In the genomic region with DNA sequence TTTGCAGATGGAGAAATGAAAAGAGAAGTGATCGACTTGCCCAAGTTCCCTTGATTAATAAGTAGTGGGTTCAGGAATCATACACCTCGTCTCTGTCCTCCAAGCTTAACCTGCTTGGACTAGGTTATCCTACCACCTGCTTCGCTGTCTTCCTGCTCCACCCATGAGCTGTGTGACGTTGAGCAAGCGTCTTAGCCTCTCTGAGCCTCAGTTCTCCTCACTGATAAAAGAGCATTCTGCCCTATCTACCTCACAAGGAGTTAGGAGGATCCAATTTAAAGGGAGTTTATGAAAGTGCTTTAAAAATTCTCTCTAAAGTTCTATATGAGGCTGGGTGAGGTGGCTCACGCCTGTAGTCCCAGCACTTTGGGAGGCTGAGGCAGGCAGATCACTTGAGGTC, we compare ENCODE assay signal across 24 cellular contexts. TPM values are rescaled to one million over a fixed set of nuclear protein-coding genes. Genes with fewer than 3 reads are reported as not detected.
DNase-seq lines count a peak whose midpoint lies in the region; ATAC-seq, FAIRE-seq and TF ChIP-seq lines count a peak whose summit lies in the region.
"Had no signal": no experiment of that assay in that cellular context is flagged by ENCODE, and none has a peak within 500 bp of the region (broad histone marks: within the 10 kb centered on the region; RNA-seq: fewer than 3 reads in every experiment).

No MANE protein-coding gene starts in this region.

- CTCF ChIA-PET in activated CD4-positive, alpha-beta T cell treated with anti-CD3 and anti-CD28 coated beads, Interleukin-2, amount 10 ng/mL, durations not matched to agents 7 days and 5 days (lab: Charles Lee), result interaction anchor here (1.3 to 2.0 kb wide), 5 partner anchors 15 to 314 kb away, joined by 3 to 9 read pairs (median 5); no protein-coding TSS in a partner anchor
- CTCF ChIA-PET in CD8-positive, alpha-beta T cell (lab: Charles Lee), result interaction anchor here (1.2 to 4.8 kb wide), 3 partner anchors 70 to 105 kb away, joined by 3 to 59 read pairs (median 10); no protein-coding TSS in a partner anchor
- CTCF ChIA-PET in K562 (lab: Yijun Ruan, JAX; ENCODE audit: low intra/inter-chr PET ratio) (no interaction called here), PC-3 (lab: Charles Lee) (no interaction called here), mammary epithelial cell (lab: Charles Lee; ENCODE audit: low non-redundant PET) (no interaction called here)

- no peaks in the 10 kb centered on the region for H3K27me3 ChIP-seq in CD8-positive, alpha-beta T cell (ENCODE audit: insufficient read depth, low read length)
- H3K27me3 ChIP-seq in K562 (ENCODE audit: control insufficient read depth in 2 of 2, insufficient read depth in 2 of 2, low read length in 2 of 2), result no peaks in the 10 kb centered on the region
- H3K27me3 ChIP-seq in PC-3 (ENCODE audit: low read length), result no peaks in the 10 kb centered on the region
- peaks cover 3% of the 10 kb centered on the region for H3K27me3 ChIP-seq in mammary epithelial cell (ENCODE audit: insufficient read depth, low read length)
- H3K27me3 ChIP-seq: adrenal gland had no signal

- TF ChIP-seq EP300 in K562 (IDR thresholded peaks at IDR 0.05; ENCODE audit: low read length), result no peak

- no peaks in the 10 kb centered on the region for H3K9me1 ChIP-seq in K562 (ENCODE audit: control insufficient read depth, insufficient read depth, low read length)

- H3F3A ChIP-seq in PC-3 (ENCODE audit: low read length, unreplicated experiment), result no peaks in the 10 kb centered on the region

- in situ Hi-C loops in K562 (cut with MboI) (no loop called here), mammary epithelial cell (cut with MboI; ENCODE audit: low sequenced_read_pairs in 2 of 2) (loop anchor here (10.0 to 25.0 kb wide), 4 partner anchors 74 to 377 kb away; a partner anchor contains a TSS)

- H3K27ac Mint-ChIP-seq in activated CD4-positive, alpha-beta T cell treated with anti-CD3 and anti-CD28 coated beads, Interleukin-2, amount 10 ng/mL, durations not matched to agents 7 days and 5 days, result no peak overlapping the region
- no peak overlapping the region for H3K27ac Mint-ChIP-seq in CD8-positive, alpha-beta T cell
- peak overlapping the region in 1 of 3 experiments; percentile 28 for H3K27ac Mint-ChIP-seq in nephron
- H3K27ac Mint-ChIP-seq: dendritic cell treated with granulocyte-macrophage colony-stimulating factor and Interleukin-4, amounts not matched to agents 40 ng/mL and 50 ng/mL, for 4 days had no signal

- no peak for TF ChIP-seq RAD21 in K562 (CRISPR knock-in tag; conservative IDR thresholded peaks at IDR 0.05 in 1 of 2, IDR thresholded peaks at IDR 0.05 in 1 of 2)

- intact Hi-C loops in CD8-positive, alpha-beta T cell (cut with DNase I, micrococcal nuclease), result no loop called here
- intact Hi-C loops in K562 (cut with micrococcal nuclease), result no loop called here
- intact Hi-C loops in PC-3 (cut with micrococcal nuclease), result no loop called here
- intact Hi-C loops in mammary epithelial cell (cut with micrococcal nuclease), result no loop called here

- H3K4me1 ChIP-seq in CD8-positive, alpha-beta T cell (ENCODE audit: insufficient read depth, low read length), result peaks cover 24% of the 10 kb centered on the region
- H3K4me1 ChIP-seq in K562 (replicated peaks in 1 of 2; ENCODE audit: control insufficient read depth in 2 of 2, insufficient read depth in 2 of 2, low read length in 2 of 2) (peaks cover 0 to 12% of the 10 kb centered on the region in 2 experiments; a peak in 3 of 5 replicates), PC-3 (ENCODE audit: insufficient read depth, low read length) (no peaks in the 10 kb centered on the region), mammary epithelial cell (ENCODE audit: insufficient read depth, low read length) (peaks cover 4% of the 10 kb centered on the region)

- H3K9me3 Mint-ChIP-seq in activated CD4-positive, alpha-beta T cell treated with anti-CD3 and anti-CD28 coated beads, Interleukin-2, amount 10 ng/mL, durations not matched to agents 7 days and 5 days, result no peaks in the 10 kb centered on the region
- H3K9me3 Mint-ChIP-seq in CD8-positive, alpha-beta T cell, result no peaks in the 10 kb centered on the region
- no peaks in the 10 kb centered on the region for H3K9me3 Mint-ChIP-seq in nephron
- H3K9me3 Mint-ChIP-seq: dendritic cell treated with granulocyte-macrophage colony-stimulating factor and Interleukin-4, amounts not matched to agents 40 ng/mL and 50 ng/mL, for 4 days had no signal

- H3K9me3 ChIP-seq in CD8-positive, alpha-beta T cell (ENCODE audit: low read length), result no peaks in the 10 kb centered on the region
- no peaks in the 10 kb centered on the region for H3K9me3 ChIP-seq in K562 (replicated peaks; ENCODE audit: control insufficient read depth, insufficient read depth, low read depth, low read length)
- no peaks in the 10 kb centered on the region for H3K9me3 ChIP-seq in PC-3 (ENCODE audit: low read length)
- H3K9me3 ChIP-seq in mammary epithelial cell (replicated peaks; ENCODE audit: insufficient read depth, low read length), result no peaks in the 10 kb centered on the region
- H3K9me3 ChIP-seq: adrenal gland, BLaER1 had no signal

- no peak for ATAC-seq in CD8-positive, alpha-beta T cell
- ATAC-seq in K562 (no peak), PC-3 (no peak)

- FAIRE-seq in K562 (lab: Jason Lieb, UNC), result no peak
- FAIRE-seq: urothelium cell line had no signal

- H3K9ac ChIP-seq in K562 (ENCODE audit: insufficient read depth in 1 of 2, low read depth in 2 of 2, low read length in 2 of 2) (no peak overlapping the region; a peak in 1 of 4 replicates), PC-3 (ENCODE audit: low read length) (no peak overlapping the region), mammary epithelial cell (ENCODE audit: insufficient read depth, low read length) (no peak overlapping the region)
- H3K9ac ChIP-seq: BLaER1 had no signal

- H3K4me2 ChIP-seq in K562 (ENCODE audit: insufficient read depth, low read length), result no peak overlapping the region
- no peak overlapping the region for H3K4me2 ChIP-seq in PC-3 (ENCODE audit: low read length)
- H3K4me2 ChIP-seq in mammary epithelial cell (ENCODE audit: insufficient read depth, low read depth, low read length), result no peak overlapping the region

- no peak for DNase-seq in activated CD4-positive, alpha-beta T cell treated with anti-CD3 and anti-CD28 coated beads, Interleukin-2, amount 10 ng/mL, durations not matched to agents 7 days and 5 days
- no peak for DNase-seq in activated CD4-positive, alpha-beta T cell treated with anti-CD3 and anti-CD28 coated beads for 48 hours
- DNase-seq in CD8-positive, alpha-beta T cell, result no peak
- DNase-seq in K562 (ENCODE audit: extremely low read depth in 1 of 4, low spot score in 3 of 4), result no peak
- no peak for DNase-seq in NCI-H187 (lab: John Stamatoyannopoulos, UW)
- no peak for DNase-seq in PC-3
- DNase-seq in mammary epithelial cell, result no peak
- DNase-seq: activated CD4-positive, alpha-beta T cell treated with anti-CD3 and anti-CD28 coated beads, Interleukin-2, amount 50 U/mL, for 48 hours; adrenal gland; heart right ventricle; left ventricle myocardium inferior; NCI-H2171; NCI-H526; occipital lobe; stimulated activated CD8-positive, alpha-beta memory T cell treated with anti-CD3 and anti-CD28 coated beads, Interleukin-4, amount 100 ng/mL, for 48 hours; substantia nigra had no signal

- dilution Hi-C loops in mammary epithelial cell (cut with HindIII; ENCODE audit: low sequenced_read_pairs), result no loop called here

- H3K36me3 Mint-ChIP-seq in activated CD4-positive, alpha-beta T cell treated with anti-CD3 and anti-CD28 coated beads, Interleukin-2, amount 10 ng/mL, durations not matched to agents 7 days and 5 days (ENCODE audit: low read depth), result peaks cover 3% of the 10 kb centered on the region
- no peaks in the 10 kb centered on the region for H3K36me3 Mint-ChIP-seq in CD8-positive, alpha-beta T cell
- H3K36me3 Mint-ChIP-seq in nephron (ENCODE audit: low read depth), result no peaks in the 10 kb centered on the region

- no peaks in the 10 kb centered on the region for H3K9me2 ChIP-seq in PC-3 (replicated peaks; ENCODE audit: low read length)

- H3K4me3 Mint-ChIP-seq in activated CD4-positive, alpha-beta T cell treated with anti-CD3 and anti-CD28 coated beads, Interleukin-2, amount 10 ng/mL, durations not matched to agents 7 days and 5 days, result peak overlapping the region; percentile 11
- peak overlapping the region; percentile 49 for H3K4me3 Mint-ChIP-seq in CD8-positive, alpha-beta T cell
- peak overlapping the region; percentile 52 to 76 (median 67) for H3K4me3 Mint-ChIP-seq in nephron
- H3K4me3 Mint-ChIP-seq: dendritic cell treated with granulocyte-macrophage colony-stimulating factor and Interleukin-4, amounts not matched to agents 40 ng/mL and 50 ng/mL, for 4 days had no signal

- H3K27ac ChIP-seq in CD8-positive, alpha-beta T cell (ENCODE audit: low read depth, low read length), result no peak overlapping the region
- H3K27ac ChIP-seq in K562 (ENCODE audit: extremely low read depth, low read depth, low read length), result no peak overlapping the region
- no peak overlapping the region for H3K27ac ChIP-seq in PC-3 (ENCODE audit: low read length)
- H3K27ac ChIP-seq in mammary epithelial cell (ENCODE audit: insufficient read depth, low read depth, low read length), result no peak overlapping the region
- H3K27ac ChIP-seq: adrenal gland, BLaER1, heart right ventricle, left ventricle myocardium inferior had no signal

- BruUV-seq in K562 (replicated peaks; lab: Mats Ljungman, UMichigan) (no TSS peak), PC-3 (replicated peaks; lab: Mats Ljungman, UMichigan) (no TSS peak), mammary epithelial cell (replicated peaks; lab: Mats Ljungman, UMichigan) (no TSS peak)

- peaks cover 34% of the 10 kb centered on the region for H3K4me1 Mint-ChIP-seq in activated CD4-positive, alpha-beta T cell treated with anti-CD3 and anti-CD28 coated beads, Interleukin-2, amount 10 ng/mL, durations not matched to agents 7 days and 5 days
- H3K4me1 Mint-ChIP-seq in CD8-positive, alpha-beta T cell (ENCODE audit: low read depth), result peaks cover 31% of the 10 kb centered on the region
- H3K4me1 Mint-ChIP-seq in nephron, result peaks cover 16% of the 10 kb centered on the region

- no peak overlapping the region for H3K4me3 ChIP-seq in CD8-positive, alpha-beta T cell (ENCODE audit: low read depth, low read length)
- H3K4me3 ChIP-seq in K562, result no peak overlapping the region
- no peak overlapping the region for H3K4me3 ChIP-seq in PC-3 (ENCODE audit: low read length)
- no peak overlapping the region for H3K4me3 ChIP-seq in mammary epithelial cell (replicated peaks in 1 of 3; ENCODE audit: insufficient read depth in 1 of 3, low read depth in 2 of 3, low read length in 3 of 3)
- H3K4me3 ChIP-seq: BLaER1 had no signal

- TF ChIP-seq POLR2A in K562 (conservative IDR thresholded peaks at IDR 0.05), result no peak

- WGBS in K562 (ENCODE audit: insufficient coverage, low coverage, missing lambda C conversion rate), result 71% methylated on average over 5 of the region's 6 CpGs
- 100% methylated on average over 6 of the region's 6 CpGs for WGBS in mammary epithelial cell (ENCODE audit: low coverage, missing lambda C conversion rate)

- H3K79me2 ChIP-seq in K562 (ENCODE audit: control insufficient read depth, insufficient read depth, low read length), result no peaks in the 10 kb centered on the region
- H3K79me2 ChIP-seq in PC-3 (ENCODE audit: low read length), result no peaks in the 10 kb centered on the region
- no peaks in the 10 kb centered on the region for H3K79me2 ChIP-seq in mammary epithelial cell (ENCODE audit: insufficient read depth, low read length)

- no peak for TF ChIP-seq CTCF in CD8-positive, alpha-beta T cell (IDR thresholded peaks at IDR 0.05)
- TF ChIP-seq CTCF in K562 (IDR thresholded peaks at IDR 0.05 in 2 of 3, conservative IDR thresholded peaks at IDR 0.05 in 1 of 3; ENCODE audit: insufficient read depth in 2 of 3, low read depth in 1 of 3, low read length in 3 of 3), result no peak
- TF ChIP-seq CTCF in nephron (IDR thresholded peaks at IDR 0.05; ENCODE audit: unreplicated experiment in 3 of 3), result no peak
- TF ChIP-seq CTCF in PC-3 (conservative IDR thresholded peaks at IDR 0.05; ENCODE audit: low read depth, low read length), result no peak
- TF ChIP-seq CTCF in mammary epithelial cell (conservative IDR thresholded peaks at IDR 0.05 in 1 of 2, IDR thresholded peaks at IDR 0.05 in 1 of 2; ENCODE audit: extremely low read depth in 1 of 2, insufficient read depth in 1 of 2, low read depth in 1 of 2, low read length in 2 of 2), result no peak

- no peaks in the 10 kb centered on the region for H3K36me3 ChIP-seq in CD8-positive, alpha-beta T cell (ENCODE audit: insufficient read depth, low read length)
- H3K36me3 ChIP-seq in K562 (ENCODE audit: control insufficient read depth, insufficient read depth, low read length) (no peaks in the 10 kb centered on the region), PC-3 (ENCODE audit: low read depth, low read length) (no peaks in the 10 kb centered on the region; the same call in 1 of the 2 replicates), mammary epithelial cell (ENCODE audit: insufficient read depth, low read length) (no peaks in the 10 kb centered on the region)
- H3K36me3 ChIP-seq: adrenal gland, BLaER1, heart right ventricle, left ventricle myocardium inferior had no signal

- no peak overlapping the region for H2AFZ ChIP-seq in K562 (ENCODE audit: low read depth, low read length)
- no peak overlapping the region for H2AFZ ChIP-seq in PC-3 (ENCODE audit: low read length)
- no peak overlapping the region for H2AFZ ChIP-seq in mammary epithelial cell (ENCODE audit: low read depth, low read length)

- H4K20me1 ChIP-seq in K562 (replicated peaks; ENCODE audit: control insufficient read depth, insufficient read depth, low read length), result no peaks in the 10 kb centered on the region
- no peaks in the 10 kb centered on the region for H4K20me1 ChIP-seq in PC-3 (ENCODE audit: low read length)
- H4K20me1 ChIP-seq in mammary epithelial cell (ENCODE audit: insufficient read depth, low read length), result no peaks in the 10 kb centered on the region
- H4K20me1 ChIP-seq: BLaER1 had no signal

- POLR2A ChIA-PET in activated CD4-positive, alpha-beta T cell treated with anti-CD3 and anti-CD28 coated beads, Interleukin-2, amount 10 ng/mL, durations not matched to agents 7 days and 5 days (lab: Charles Lee), result no interaction called here
- POLR2A ChIA-PET in CD8-positive, alpha-beta T cell (lab: Charles Lee), result no interaction called here
- POLR2A ChIA-PET in K562 (lab: Yijun Ruan, JAX) (no interaction called here), PC-3 (lab: Charles Lee; ENCODE audit: unreplicated experiment) (no interaction called here)

- peaks cover 35% of the 10 kb centered on the region for H3K27me3 Mint-ChIP-seq in activated CD4-positive, alpha-beta T cell treated with anti-CD3 and anti-CD28 coated beads, Interleukin-2, amount 10 ng/mL, durations not matched to agents 7 days and 5 days
- H3K27me3 Mint-ChIP-seq in CD8-positive, alpha-beta T cell (ENCODE audit: low read depth), result peaks cover 17% of the 10 kb centered on the region
- peaks cover 36% of the 10 kb centered on the region for H3K27me3 Mint-ChIP-seq in nephron (ENCODE audit: low read depth)

RNA-seq across cellular contexts. Expression of a gene that starts 9.5 kb away (rescaled TPM):
- total RNA-seq in activated CD4-positive, alpha-beta T cell treated with anti-CD3 and anti-CD28 coated beads, Interleukin-2, amount 10 ng/mL, durations not matched to agents 7 days and 5 days, result not detected
- not detected for total RNA-seq in CD8-positive, alpha-beta T cell
- not detected in 2 replicates for total RNA-seq in K562 (2011; cell fraction: chromatin; rRNA removed; ENCODE audit: low replicate concordance)
- total RNA-seq in K562 (2011; cell fraction: nucleolus; rRNA removed), result not detected in 2 replicates
- total RNA-seq in K562 (2011; cell fraction: nucleoplasm; rRNA removed), result not detected in 2 replicates
- total RNA-seq in K562 (2014; rRNA removed) (not detected in 2 replicates), K562 (2014; rRNA removed; fragmentation: Illumina TruSeq; extraction: Trizol) (not detected in 2 replicates), K562 (2015; rRNA removed; fragmentation: Illumina TruSeq; extraction: Trizol) (not detected in 2 replicates), K562 (2021) (not detected in 2 replicates), PC-3 (2014; rRNA removed) (not detected in 2 replicates), mammary epithelial cell (not detected)
- polyA plus RNA-seq in K562 (2011; rRNA removed) (not detected in 2 replicates), K562 (2014; fragmentation: Illumina TruSeq; extraction: Trizol) (not detected in 2 replicates), K562 (2014; fragmentation: Nextera tagmentation; extraction: Ambion mirVana) (not detected), K562 (2014; rRNA removed) (not detected in 2 replicates), mammary epithelial cell (not detected)
- not detected in 2 replicates for polyA plus RNA-seq in K562 (2011; cell fraction: cytosol; rRNA removed)
- not detected in 2 replicates for polyA plus RNA-seq in K562 (2011; cell fraction: nucleus; rRNA removed)
- polyA plus RNA-seq in K562 (2012), result not detected in 2 replicates
- polyA minus RNA-seq in K562 (2011; rRNA and poly(A)+ RNA removed), result not detected in 2 replicates
- not detected in 2 replicates for polyA minus RNA-seq in K562 (2011; cell fraction: cytosol; rRNA and poly(A)+ RNA removed)
- not detected in 2 replicates for polyA minus RNA-seq in K562 (2011; cell fraction: nucleus; rRNA and poly(A)+ RNA removed)
- not detected for polyA minus RNA-seq in mammary epithelial cell
- total RNA-seq: A673, adrenal gland, G401, left ventricle myocardium inferior, M059J, mononuclear cell, occipital lobe had no signal
- polyA plus RNA-seq: adrenal gland, heart right ventricle had no signal

RNA-seq across cellular contexts. Expression of a gene that starts 18.7 kb away (rescaled TPM):
- under 1 TPM; 0.27 to 0.52 TPM for total RNA-seq in activated CD4-positive, alpha-beta T cell treated with anti-CD3 and anti-CD28 coated beads, Interleukin-2, amount 10 ng/mL, durations not matched to agents 7 days and 5 days
- total RNA-seq in CD8-positive, alpha-beta T cell, result not detected
- 0.07 TPM in 1 of 2 replicates, not detected in the other for total RNA-seq in K562 (2011; cell fraction: chromatin; rRNA removed; ENCODE audit: low replicate concordance)
- total RNA-seq in K562 (2011; cell fraction: nucleolus; rRNA removed), result 0.17 TPM in 1 of 2 replicates, not detected in the other
- total RNA-seq in K562 (2011; cell fraction: nucleoplasm; rRNA removed), result not detected in 2 replicates
- total RNA-seq in K562 (2014; rRNA removed), result not detected in 2 replicates
- total RNA-seq in K562 (2014; rRNA removed; fragmentation: Illumina TruSeq; extraction: Trizol), result not detected in 2 replicates
- not detected in 2 replicates for total RNA-seq in K562 (2015; rRNA removed; fragmentation: Illumina TruSeq; extraction: Trizol)
- not detected in 2 replicates for total RNA-seq in K562 (2021)
- 0.01 and 0.06 TPM in 2 replicates for polyA plus RNA-seq in K562 (2011; rRNA removed)
- polyA plus RNA-seq in K562 (2011; cell fraction: cytosol; rRNA removed), result 0.25 TPM in 1 of 2 replicates, not detected in the other
- polyA plus RNA-seq in K562 (2011; cell fraction: nucleus; rRNA removed), result 0.11 TPM in 1 of 2 replicates, not detected in the other
- 0.01 TPM in 1 of 2 replicates, not detected in the other for polyA plus RNA-seq in K562 (2012)
- polyA plus RNA-seq in K562 (2014; fragmentation: Illumina TruSeq; extraction: Trizol), result not detected in 2 replicates
- not detected for polyA plus RNA-seq in K562 (2014; fragmentation: Nextera tagmentation; extraction: Ambion mirVana)
- not detected in 2 replicates for polyA plus RNA-seq in K562 (2014; rRNA removed)
- 0.07 TPM in 1 of 2 replicates, not detected in the other for polyA minus RNA-seq in K562 (2011; rRNA and poly(A)+ RNA removed)
- 0.29 TPM in 1 of 2 replicates, not detected in the other for polyA minus RNA-seq in K562 (2011; cell fraction: cytosol; rRNA and poly(A)+ RNA removed)
- polyA minus RNA-seq in K562 (2011; cell fraction: nucleus; rRNA and poly(A)+ RNA removed), result not detected in 2 replicates
- total RNA-seq in PC-3 (2014; rRNA removed), result not detected in 2 replicates
- not detected for total RNA-seq in mammary epithelial cell
- not detected for polyA plus RNA-seq in mammary epithelial cell
- polyA minus RNA-seq in mammary epithelial cell, result not detected
- total RNA-seq: A673, M059J, mononuclear cell, occipital lobe had no signal

Comparison
In these comparisons a context has a peak if more than half of its experiments do, and no peak if none do; other contexts are left out.
1. H3K4me3 Mint-ChIP-seq: peak in every context shown above with its lines; median percentile 67 in nephron; 49 in CD8-positive, alpha-beta T cell; 11 in activated CD4-positive, alpha-beta T cell treated with anti-CD3 and anti-CD28 coated beads, Interleukin-2, amount 10 ng/mL, durations not matched to agents 7 days and 5 days.
2. CTCF ChIA-PET loops: an anchor here in activated CD4-positive, alpha-beta T cell treated with anti-CD3 and anti-CD28 coated beads, Interleukin-2, amount 10 ng/mL, durations not matched to agents 7 days and 5 days (1.3 to 2.0 kb wide) and CD8-positive, alpha-beta T cell (1.2 to 4.8 kb wide); none called in K562, PC-3 and mammary epithelial cell.